20 cellular contexts compared by ENCODE assay signal in the genomic region with DNA sequence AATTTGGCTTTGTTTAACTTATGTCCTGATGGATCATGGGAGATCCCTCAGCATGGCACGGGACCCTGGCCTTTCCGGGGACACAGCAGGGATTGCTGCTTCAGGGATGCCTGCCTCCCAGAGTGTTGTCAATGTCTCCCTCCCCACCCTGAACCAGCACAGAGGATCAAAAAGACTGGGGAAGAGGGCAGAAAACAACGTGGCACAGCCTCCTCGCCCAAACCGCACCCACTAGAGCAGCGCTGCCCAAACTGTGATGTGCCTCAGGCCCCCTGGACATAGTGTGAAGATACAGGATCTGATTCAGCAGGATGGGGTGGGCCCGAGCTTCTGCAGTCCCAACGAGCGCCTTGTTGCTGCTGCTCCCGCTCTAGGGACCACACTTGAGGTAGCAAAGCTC. TPM values are rescaled to one million over a fixed set of nuclear protein-coding genes. Genes with fewer than 3 reads are reported as not detected.
"Had no signal": no experiment of that assay in that cellular context is flagged by ENCODE, and none has a peak within 500 bp of the region (broad histone marks: within the 10 kb centered on the region; RNA-seq: fewer than 3 reads in every experiment).

No MANE protein-coding gene starts in this region.

- H3K27ac Mint-ChIP-seq: activated B cell treated with CpG ODN at 0.5 μM for 24 hours; activated CD4-positive, alpha-beta memory T cell treated with anti-CD3 and anti-CD28 coated beads for 36 hours; activated CD4-positive, alpha-beta T cell treated with anti-CD3 and anti-CD28 coated beads, Interleukin-2, amount 10 ng/mL, durations not matched to agents 24 days and 14 days; activated naive CD4-positive, alpha-beta T cell treated with anti-CD3 and anti-CD28 coated beads for 36 hours; activated naive CD8-positive, alpha-beta T cell; activated T-helper 17 cell treated with anti-CD3 and anti-CD28 coated beads, Interleukin-2, amount 50 U/mL, for 72 hours; T-cell had no signal

- H3K27me3 Mint-ChIP-seq: activated B cell treated with CpG ODN at 0.5 μM for 24 hours; activated CD4-positive, alpha-beta memory T cell treated with anti-CD3 and anti-CD28 coated beads for 36 hours; activated naive CD8-positive, alpha-beta T cell; T-cell had no signal

- H3K4me1 Mint-ChIP-seq: activated T-helper 17 cell treated with anti-CD3 and anti-CD28 coated beads, Interleukin-2, amount 50 U/mL, for 72 hours; brain had no signal

- H3K27me3 ChIP-seq: cardiac muscle cell had no signal

- FAIRE-seq: astrocyte, TTC549 had no signal

- H3K27ac ChIP-seq: cardiac muscle cell, SK-N-MC had no signal

- H3K4me3 Mint-ChIP-seq: activated B cell treated with CpG ODN at 0.5 μM for 24 hours; activated CD4-positive, alpha-beta memory T cell treated with anti-CD3 and anti-CD28 coated beads for 36 hours; activated CD4-positive, alpha-beta T cell treated with anti-CD3 and anti-CD28 coated beads, Interleukin-2, amount 10 ng/mL, durations not matched to agents 24 days and 14 days; activated naive CD4-positive, alpha-beta T cell treated with anti-CD3 and anti-CD28 coated beads for 36 hours; activated naive CD8-positive, alpha-beta T cell; activated T-helper 17 cell treated with anti-CD3 and anti-CD28 coated beads, Interleukin-2, amount 50 U/mL, for 72 hours; brain; T-cell had no signal

- H3K4me3 ChIP-seq: cardiac muscle cell, SK-N-MC had no signal

- DNase-seq: activated B cell treated with CpG ODN at 0.5 μM for 24 hours; activated CD4-positive, alpha-beta T cell treated with anti-CD3 and anti-CD28 coated beads for 1 hour; activated CD8-positive, alpha-beta memory T cell treated with anti-CD3 and anti-CD28 coated beads for 24 hours; activated gamma-delta T cell; NCI-H2171; T1000 had no signal

- H3K36me3 ChIP-seq: cardiac muscle cell had no signal

- H3K9me3 Mint-ChIP-seq: activated B cell treated with CpG ODN at 0.5 μM for 24 hours; activated CD4-positive, alpha-beta memory T cell treated with anti-CD3 and anti-CD28 coated beads for 36 hours; activated CD4-positive, alpha-beta T cell treated with anti-CD3 and anti-CD28 coated beads, Interleukin-2, amount 10 ng/mL, durations not matched to agents 24 days and 14 days; activated naive CD4-positive, alpha-beta T cell treated with anti-CD3 and anti-CD28 coated beads for 36 hours; activated T-helper 17 cell treated with anti-CD3 and anti-CD28 coated beads, Interleukin-2, amount 50 U/mL, for 72 hours; T-cell had no signal

RNA-seq across cellular contexts. Expression of gene SLC6A20, which starts 34.5 kb away (rescaled TPM):
- total RNA-seq: activated B cell treated with CpG ODN at 0.5 μM for 24 hours; activated CD4-positive, alpha-beta memory T cell treated with anti-CD3 and anti-CD28 coated beads for 36 hours; activated CD4-positive, alpha-beta T cell treated with anti-CD3 and anti-CD28 coated beads, Interleukin-2, amount 10 ng/mL, durations not matched to agents 24 days and 14 days; activated naive CD4-positive, alpha-beta T cell treated with anti-CD3 and anti-CD28 coated beads for 36 hours; activated T-helper 17 cell treated with anti-CD3 and anti-CD28 coated beads, Interleukin-2, amount 50 U/mL, for 72 hours; astrocyte; NCI-H460; OCI-LY7; RPMI7951 had no signal
